ENCODE assay signal across 1 cellular context in the genomic region with DNA sequence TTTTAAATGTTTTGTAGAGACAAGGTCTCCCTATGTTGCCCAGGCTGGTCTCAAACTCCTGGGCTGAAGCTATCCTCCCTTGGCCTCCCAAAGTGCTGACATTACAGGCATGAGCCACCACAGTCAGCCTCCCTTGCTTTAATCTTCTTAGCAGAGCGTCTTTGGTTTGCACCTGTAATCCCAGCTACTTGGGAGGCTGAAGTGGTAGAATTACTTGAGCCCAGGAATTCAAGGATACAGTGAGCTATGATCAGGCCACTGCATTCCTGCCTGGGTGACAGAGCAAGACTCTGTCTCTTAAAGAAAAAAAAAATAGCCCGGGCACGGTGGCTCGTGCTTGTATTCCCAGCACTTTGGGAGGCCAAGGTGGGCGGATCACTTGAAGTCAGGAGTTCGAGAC.
TF ChIP-seq lines count a peak whose summit lies in the region.

No MANE protein-coding gene starts in this region.

TF ChIP-seq in K562, 482 proteins besides CTCF, POLR2A, EP300 and RAD21:
- TF ChIP-seq ZNF212 (CRISPR knock-in tag; IDR thresholded peaks at IDR 0.05), result no peak
- TF ChIP-seq, protein P1, sequence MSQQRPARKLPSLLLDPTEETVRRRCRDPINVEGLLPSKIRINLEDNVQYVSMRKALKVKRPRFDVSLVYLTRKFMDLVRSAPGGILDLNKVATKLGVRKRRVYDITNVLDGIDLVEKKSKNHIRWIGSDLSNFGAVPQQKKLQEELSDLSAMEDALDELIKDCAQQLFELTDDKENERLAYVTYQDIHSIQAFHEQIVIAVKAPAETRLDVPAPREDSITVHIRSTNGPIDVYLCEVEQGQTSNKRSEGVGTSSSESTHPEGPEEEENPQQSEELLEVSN (IDR thresholded peaks at IDR 0.05; ENCODE audit: borderline replicate concordance in 1 of 2, extremely low read depth in 1 of 2, insufficient read depth in 1 of 2, insufficient read length in 1 of 2, low read depth in 1 of 2, low read length in 1 of 2, poor library complexity in 1 of 2, severe bottlenecking in 1 of 2), result no peak
- no peak for TF ChIP-seq GTF2A2 (tag; IDR thresholded peaks at IDR 0.05)
- TF ChIP-seq SMAD1 (IDR thresholded peaks at IDR 0.05; ENCODE audit: low read depth, low read length, partially characterized antibody), result no peak
- no peak for TF ChIP-seq ZNF695 (CRISPR knock-in tag; IDR thresholded peaks at IDR 0.05)
- no peak for TF ChIP-seq GABPB2 (CRISPR knock-in tag; conservative IDR thresholded peaks at IDR 0.05)
- no peak for TF ChIP-seq SNRNP70 (optimal IDR thresholded peaks at IDR 0.05; ENCODE audit: low read depth, low read length)
- no peak for TF ChIP-seq ESRRB (CRISPR knock-in tag; IDR thresholded peaks at IDR 0.05; ENCODE audit: borderline replicate concordance)
- TF ChIP-seq TBP (optimal IDR thresholded peaks at IDR 0.05; ENCODE audit: low read depth, low read length), result no peak
- no peak for TF ChIP-seq SRSF7 (optimal IDR thresholded peaks at IDR 0.05; ENCODE audit: low read depth, low read length)
